ENCODE assay signal across 12 cellular contexts in the genomic region with DNA sequence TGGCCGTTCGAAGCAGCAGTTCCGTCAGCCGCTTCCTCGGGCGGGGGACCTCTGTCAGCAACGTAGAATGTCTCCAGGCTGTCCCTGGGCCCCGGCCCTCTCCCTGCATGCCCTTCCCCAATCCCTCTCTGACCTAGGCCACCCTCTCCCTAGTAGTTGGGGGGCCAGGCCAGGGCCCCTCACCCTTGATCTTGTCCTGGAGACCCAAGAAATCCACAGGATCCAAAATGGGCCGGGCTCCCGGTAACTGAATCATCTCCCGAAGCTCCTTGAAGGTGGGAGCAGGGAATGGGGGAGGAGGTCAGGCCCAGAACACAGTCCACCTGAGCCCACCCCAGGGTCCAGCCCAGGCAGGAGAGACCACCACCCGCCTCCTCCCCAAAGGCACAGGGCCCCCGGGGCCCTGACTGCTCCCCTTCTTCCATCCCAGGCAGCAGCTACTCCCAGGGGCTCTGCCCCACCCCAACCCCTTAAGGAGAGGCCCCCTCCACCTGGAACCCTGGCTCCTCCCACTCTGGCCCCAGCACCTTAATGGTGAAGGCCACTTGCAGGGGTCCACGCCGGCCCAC. TPM values are rescaled to one million over a fixed set of nuclear protein-coding genes. Genes with fewer than 3 reads are reported as not detected.
"Had no signal": no experiment of that assay in that cellular context is flagged by ENCODE, and none has a peak within 500 bp of the region (broad histone marks: within the 10 kb centered on the region; RNA-seq: fewer than 3 reads in every experiment).

No MANE protein-coding gene starts in this region.

- H3K27ac ChIP-seq: breast epithelium, gastrocnemius medialis, prostate gland, stomach had no signal

- H3K4me3 ChIP-seq: breast epithelium, gastrocnemius medialis, prostate gland, stomach had no signal

- H3K36me3 ChIP-seq: breast epithelium, gastrocnemius medialis, prostate gland had no signal

- H3K9me3 ChIP-seq: breast epithelium, gastrocnemius medialis, prostate gland, stomach had no signal

RNA-seq across cellular contexts. Expression of gene GRIN2C, which starts 4.7 kb away (rescaled TPM):
- total RNA-seq: activated CD8-positive, alpha-beta memory T cell treated with anti-CD3 and anti-CD28 coated beads for 36 hours; kidney epithelial cell had no signal

RNA-seq across cellular contexts. Expression of gene FADS6, which starts 29.1 kb away (rescaled TPM):
- total RNA-seq: activated CD4-positive, alpha-beta T cell treated with anti-CD3 and anti-CD28 coated beads, Interleukin-2, amount 10 ng/mL, durations not matched to agents 24 days and 14 days; activated CD8-positive, alpha-beta memory T cell treated with anti-CD3 and anti-CD28 coated beads for 36 hours; endothelial cell of umbilical vein; gastrocnemius medialis; kidney epithelial cell; naive thymus-derived CD8-positive, alpha-beta T cell; prostate gland; sciatic nerve had no signal
- polyA plus RNA-seq: endothelial cell of umbilical vein; naive thymus-derived CD8-positive, alpha-beta T cell had no signal

RNA-seq across cellular contexts. Expression of gene USH1G, which starts 58.7 kb away (rescaled TPM):
- total RNA-seq: activated CD4-positive, alpha-beta T cell treated with anti-CD3 and anti-CD28 coated beads, Interleukin-2, amount 10 ng/mL, durations not matched to agents 24 days and 14 days; activated CD8-positive, alpha-beta memory T cell treated with anti-CD3 and anti-CD28 coated beads for 36 hours; breast epithelium; endothelial cell of umbilical vein; gastrocnemius medialis; kidney epithelial cell; naive thymus-derived CD8-positive, alpha-beta T cell; sciatic nerve had no signal
- polyA plus RNA-seq: endothelial cell of umbilical vein; naive thymus-derived CD8-positive, alpha-beta T cell had no signal

RNA-seq across cellular contexts. Expression of gene OTOP2, which starts 59.7 kb away (rescaled TPM):
- total RNA-seq: activated CD4-positive, alpha-beta T cell treated with anti-CD3 and anti-CD28 coated beads, Interleukin-2, amount 10 ng/mL, durations not matched to agents 24 days and 14 days; activated CD8-positive, alpha-beta memory T cell treated with anti-CD3 and anti-CD28 coated beads for 36 hours; endothelial cell of umbilical vein; kidney epithelial cell; lower leg skin; naive thymus-derived CD8-positive, alpha-beta T cell; occipital lobe; sciatic nerve had no signal
- polyA plus RNA-seq: endothelial cell of umbilical vein; naive thymus-derived CD8-positive, alpha-beta T cell had no signal
